9 cellular contexts compared by ENCODE assay signal in the genomic region with DNA sequence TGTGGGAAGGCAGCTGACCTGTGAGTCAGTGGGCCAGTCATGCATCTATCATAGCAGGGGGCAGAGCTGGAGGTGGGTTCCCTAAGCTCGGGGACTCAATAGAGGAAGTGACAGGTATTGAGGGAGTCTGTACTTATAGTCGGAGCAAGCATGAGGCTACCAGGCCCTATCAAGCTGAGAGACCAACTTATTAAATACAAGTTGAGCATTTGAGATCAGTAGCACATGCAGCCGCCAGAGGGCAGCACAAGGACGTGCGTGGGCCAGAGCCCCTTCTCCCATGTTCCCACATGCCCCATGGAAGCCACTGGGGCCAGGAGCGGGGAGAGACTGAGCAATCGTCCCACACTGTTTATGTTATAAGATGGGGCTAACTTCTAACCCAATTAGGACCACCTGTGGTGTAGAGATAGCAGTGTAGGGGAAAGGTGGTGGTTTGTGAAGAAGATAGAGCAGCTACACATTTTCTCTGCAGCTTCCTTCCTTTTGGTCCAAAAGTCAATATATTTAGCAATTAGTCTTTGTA. TPM values are rescaled to one million over a fixed set of nuclear protein-coding genes. Genes with fewer than 3 reads are reported as not detected.
DNase-seq lines count a peak whose midpoint lies in the region; ATAC-seq and TF ChIP-seq lines count a peak whose summit lies in the region.
"Had no signal": no experiment of that assay in that cellular context is flagged by ENCODE, and none has a peak within 500 bp of the region (broad histone marks: within the 10 kb centered on the region; RNA-seq: fewer than 3 reads in every experiment).

No MANE protein-coding gene starts in this region.

- peak; percentile 26 for DNase-seq in DMS114 treated with DMSO at 0.1 percent for 48 hours (lab: John Stamatoyannopoulos, UW; ENCODE audit: unreplicated experiment)
- peak; percentile 94 for DNase-seq in H4 (ENCODE audit: low spot score)
- DNase-seq in NCI-H226, result peak; percentile 38
- DNase-seq in activated CD4-positive, alpha-beta T cell treated with anti-CD3 and anti-CD28 coated beads, Interleukin-2, amount 50 U/mL, for 24 hours (ENCODE audit: low read depth in 1 of 2, low spot score in 1 of 2), result peak; percentile 13 to 29
- DNase-seq in endothelial cell (ENCODE audit: low spot score), result peak; percentile 74
- no peak for DNase-seq in natural killer cell treated with Interleukin-12 subunit alpha and Interleukin-12 subunit beta and Interleukin-15 and Interleukin-18, amount 100 ng/mL, for 72 hours (ENCODE audit: low spot score)
- DNase-seq in aorta, result peak; percentile 58 to 83
- no peak for DNase-seq in inferior parietal cortex (ENCODE audit: extremely low spot score)

- ATAC-seq in natural killer cell treated with Interleukin-12 subunit alpha and Interleukin-12 subunit beta and Interleukin-15 and Interleukin-18, amount 100 ng/mL, for 72 hours, result peak; percentile 61 to 65
- no peak for ATAC-seq in aorta (ENCODE audit: low FRiP score)

- no peak overlapping the region for H3K27ac ChIP-seq in aorta (ENCODE audit: low read depth in 1 of 2, low read length in 2 of 2)

- no peak overlapping the region for H3K4me3 Mint-ChIP-seq in endothelial cell (ENCODE audit: unreplicated experiment)
- no peak overlapping the region for H3K4me3 Mint-ChIP-seq in natural killer cell treated with Interleukin-12 subunit alpha and Interleukin-12 subunit beta and Interleukin-15 and Interleukin-18, amount 100 ng/mL, for 72 hours
- H3K4me3 Mint-ChIP-seq: activated naive CD8-positive, alpha-beta T cell had no signal

- peaks cover 0 to 2% of the 10 kb centered on the region in 2 donors for H3K36me3 ChIP-seq in aorta (ENCODE audit: control insufficient read depth in 1 of 2, insufficient read depth in 2 of 2, low read length in 1 of 2)

- no peaks in the 10 kb centered on the region for H3K9me3 ChIP-seq in aorta (ENCODE audit: control insufficient read depth, low read length)

- no peak overlapping the region for H3K27ac Mint-ChIP-seq in endothelial cell (ENCODE audit: unreplicated experiment)
- no peak overlapping the region for H3K27ac Mint-ChIP-seq in natural killer cell treated with Interleukin-12 subunit alpha and Interleukin-12 subunit beta and Interleukin-15 and Interleukin-18, amount 100 ng/mL, for 72 hours
- H3K27ac Mint-ChIP-seq: activated naive CD8-positive, alpha-beta T cell had no signal

- H3K4me1 ChIP-seq in aorta (ENCODE audit: control insufficient read depth in 1 of 2, insufficient read depth in 2 of 2, low read length in 2 of 2), result no peaks in the 10 kb centered on the region

- intact Hi-C loops in aorta (cut with DNase I), result no loop called here

- WGBS in aorta, 2 donors, result 25 to 32% methylated on average over 5 to 7 of the region's 7 CpGs

- H3K36me3 Mint-ChIP-seq in endothelial cell (ENCODE audit: low read depth, unreplicated experiment), result peaks cover 7% of the 10 kb centered on the region
- no peaks in the 10 kb centered on the region for H3K36me3 Mint-ChIP-seq in natural killer cell treated with Interleukin-12 subunit alpha and Interleukin-12 subunit beta and Interleukin-15 and Interleukin-18, amount 100 ng/mL, for 72 hours

- peaks cover 4% of the 10 kb centered on the region for H3K4me1 Mint-ChIP-seq in endothelial cell (ENCODE audit: unreplicated experiment)
- peaks cover 0 to 2% of the 10 kb centered on the region in 2 donors for H3K4me1 Mint-ChIP-seq in natural killer cell treated with Interleukin-12 subunit alpha and Interleukin-12 subunit beta and Interleukin-15 and Interleukin-18, amount 100 ng/mL, for 72 hours (ENCODE audit: low read depth in 2 of 2)

- no peak overlapping the region for H3K4me3 ChIP-seq in aorta (ENCODE audit: low read length in 2 of 2)

- H3K27me3 Mint-ChIP-seq in endothelial cell (ENCODE audit: unreplicated experiment), result no peaks in the 10 kb centered on the region
- no peaks in the 10 kb centered on the region for H3K27me3 Mint-ChIP-seq in natural killer cell treated with Interleukin-12 subunit alpha and Interleukin-12 subunit beta and Interleukin-15 and Interleukin-18, amount 100 ng/mL, for 72 hours
- H3K27me3 Mint-ChIP-seq: activated naive CD8-positive, alpha-beta T cell had no signal

- no peaks in the 10 kb centered on the region for H3K9me3 Mint-ChIP-seq in endothelial cell (ENCODE audit: unreplicated experiment)
- H3K9me3 Mint-ChIP-seq in natural killer cell treated with Interleukin-12 subunit alpha and Interleukin-12 subunit beta and Interleukin-15 and Interleukin-18, amount 100 ng/mL, for 72 hours, result no peaks in the 10 kb centered on the region

- H3K27me3 ChIP-seq in aorta (ENCODE audit: control insufficient read depth in 1 of 2, insufficient read depth in 2 of 2, low read length in 1 of 2), result no peaks in the 10 kb centered on the region

- peak; percentile 82 for TF ChIP-seq CTCF in endothelial cell (IDR thresholded peaks at IDR 0.05; ENCODE audit: unreplicated experiment)

RNA-seq across cellular contexts. Expression of gene STK31, which starts 13.0 kb away (rescaled TPM):
- 0.56 TPM in 1 of 2 replicates, not detected in the other for total RNA-seq in H4 (2014; rRNA removed; shearing (Covaris generic))
- total RNA-seq in endothelial cell (ENCODE audit: unreplicated experiment) (0.33 TPM), aorta (1 to 10 TPM in 1 of 2 donors, under 1 TPM in 1; 0.94 to 2.2 TPM)
- total RNA-seq in natural killer cell treated with Interleukin-12 subunit alpha and Interleukin-12 subunit beta and Interleukin-15 and Interleukin-18, amount 100 ng/mL, for 72 hours, result under 1 TPM; 0.22 to 0.52 TPM
- under 1 TPM in 1 of 2 donors, not detected in 1; 0.13 TPM for polyA plus RNA-seq in aorta

RNA-seq across cellular contexts. Expression of gene FAM221A, which starts 17.0 kb away (rescaled TPM):
- total RNA-seq in H4 (2014; rRNA removed; shearing (Covaris generic)), result 2.9 and 4.8 TPM in 2 replicates
- 7.3 TPM for total RNA-seq in endothelial cell (ENCODE audit: unreplicated experiment)
- 10 to 100 TPM in 1 of 2 donors, 1 to 10 TPM in 1; 6.4 to 12.3 TPM for total RNA-seq in natural killer cell treated with Interleukin-12 subunit alpha and Interleukin-12 subunit beta and Interleukin-15 and Interleukin-18, amount 100 ng/mL, for 72 hours
- total RNA-seq in aorta, result 1 to 10 TPM; 8.5 to 8.7 TPM
- 1 to 10 TPM; 1.8 to 9.8 TPM for polyA plus RNA-seq in aorta

Comparison
In these comparisons a context has a peak if more than half of its experiments do, and no peak if none do; other contexts are left out.
1. DNase-seq: peak in DMS114 treated with DMSO at 0.1 percent for 48 hours (single experiment), H4 (single experiment), NCI-H226 (single experiment), activated CD4-positive, alpha-beta T cell treated with anti-CD3 and anti-CD28 coated beads, Interleukin-2, amount 50 U/mL, for 24 hours (2 of 2), endothelial cell (single experiment) and aorta (2 of 2); none in natural killer cell treated with Interleukin-12 subunit alpha and Interleukin-12 subunit beta and Interleukin-15 and Interleukin-18, amount 100 ng/mL, for 72 hours (single experiment) and inferior parietal cortex (single experiment).